In genomic region chr15:101151286-101151685, GRCh38 we compare ENCODE assay signal across 30 cellular contexts.
DNase-seq lines count a peak whose midpoint lies in the region; ATAC-seq, FAIRE-seq and TF ChIP-seq lines count a peak whose summit lies in the region.
"Had no signal": no experiment of that assay in that cellular context is flagged by ENCODE, and none has a peak within 500 bp of the region (broad histone marks: within the 10 kb centered on the region; RNA-seq: fewer than 3 reads in every experiment).

No MANE protein-coding gene starts in this region.

- peaks cover 2% of the 10 kb centered on the region for H3K27me3 Mint-ChIP-seq in T-helper 2 cell treated with Interferon-gamma antibody and Interleukin-4, amounts not matched to agents 5 μg/mL and 100 μg/mL, for 36 hours (ENCODE audit: low read depth)
- H3K27me3 Mint-ChIP-seq: activated CD4-positive, alpha-beta T cell treated with anti-CD3 and anti-CD28 coated beads, Interleukin-2, amount 10 ng/mL, durations not matched to agents 7 days and 5 days; activated naive CD4-positive, alpha-beta T cell treated with anti-CD3 and anti-CD28 coated beads, Interleukin-2, amount 50 U/mL, for 24 hours; CD4-positive, alpha-beta memory T cell had no signal

- TF ChIP-seq EP300 in GM12878 (IDR thresholded peaks at IDR 0.05; ENCODE audit: borderline replicate concordance in 1 of 2, control insufficient read depth in 1 of 2, low read depth in 2 of 2, low read length in 2 of 2) (no peak), sigmoid colon (IDR thresholded peaks at IDR 0.05) (no peak)

- H3K27me3 ChIP-seq in GM12878 (replicated peaks in 1 of 2; ENCODE audit: control insufficient read depth in 2 of 2, insufficient read depth in 2 of 2, low read length in 1 of 2) (no peaks in the 10 kb centered on the region), sigmoid colon (no peaks in the 10 kb centered on the region)
- H3K27me3 ChIP-seq: hepatocyte, right lobe of liver, upper lobe of right lung had no signal

- H3K9me3 Mint-ChIP-seq in T-helper 2 cell treated with Interferon-gamma antibody and Interleukin-4, amounts not matched to agents 5 μg/mL and 100 μg/mL, for 36 hours = no peaks in the 10 kb centered on the region
- H3K9me3 Mint-ChIP-seq: activated CD4-positive, alpha-beta T cell treated with anti-CD3 and anti-CD28 coated beads, Interleukin-2, amount 10 ng/mL, durations not matched to agents 7 days and 5 days; activated naive CD4-positive, alpha-beta T cell treated with anti-CD3 and anti-CD28 coated beads, Interleukin-2, amount 50 U/mL, for 24 hours; memory B cell; stimulated activated effector memory CD8-positive, alpha-beta T cell treated with anti-CD3 and anti-CD28 coated beads, Interleukin-12 subunit alpha, Interleukin-12 subunit beta, amount 100 ng/mL, for 72 hours had no signal

- H3K36me3 Mint-ChIP-seq in T-helper 2 cell treated with Interferon-gamma antibody and Interleukin-4, amounts not matched to agents 5 μg/mL and 100 μg/mL, for 36 hours (ENCODE audit: low read depth) = no peaks in the 10 kb centered on the region
- H3K36me3 Mint-ChIP-seq: activated naive CD4-positive, alpha-beta T cell treated with anti-CD3 and anti-CD28 coated beads, Interleukin-2, amount 50 U/mL, for 24 hours; CD4-positive, alpha-beta memory T cell; memory B cell; stimulated activated effector memory CD8-positive, alpha-beta T cell treated with anti-CD3 and anti-CD28 coated beads, Interleukin-12 subunit alpha, Interleukin-12 subunit beta, amount 100 ng/mL, for 72 hours had no signal

- DNase-seq in T-helper 2 cell treated with Interferon-gamma antibody and Interleukin-4, amounts not matched to agents 5 μg/mL and 100 μg/mL, for 36 hours (ENCODE audit: low spot score) = no peak
- DNase-seq in T-helper 2 cell (no peak), GM12878 (ENCODE audit: low read depth, low spot score) (no peak), sigmoid colon (peak; percentile 32), retina (no peak), substantia nigra (lab: John Stamatoyannopoulos, UW) (no peak)
- DNase-seq: 8988T; activated CD4-positive, alpha-beta T cell treated with anti-CD3 and anti-CD28 coated beads, Interleukin-2, amount 10 ng/mL, durations not matched to agents 7 days and 5 days; anterior cingulate cortex; CD4-positive, alpha-beta memory T cell; cortex of kidney; HCEC 1CT; Karpas-422; left colon; NCI-H2171; NCI-H510A treated with DMSO at 0.1 percent for 48 hours; NK-92 treated with Interleukin-12 subunit alpha and Interleukin-12 subunit beta, amount 100 ng/mL, for 24 hours; PC-9; right lobe of liver; SHP77; stimulated activated CD4-positive, alpha-beta T cell treated with anti-CD3 and anti-CD28 coated beads, Interleukin-4, amount 100 ng/mL, for 24 hours; T1000; upper lobe of right lung had no signal

- RAD21 ChIA-PET in GM12878 (lab: Charles Lee; ENCODE audit: unreplicated experiment) = interaction anchor here (1.0 kb wide), 1 partner anchor 37 kb away, joined by 3 read pairs; no protein-coding TSS in a partner anchor

- no peak for TF ChIP-seq POLR2A in GM12878 (IDR thresholded peaks at IDR 0.05; ENCODE audit: low read depth, low read length)
- TF ChIP-seq POLR2A in sigmoid colon (IDR thresholded peaks at IDR 0.05) = no peak

- H3K27ac ChIP-seq in GM12878 (ENCODE audit: control insufficient read depth, insufficient read depth) = no peak overlapping the region
- no peak overlapping the region for H3K27ac ChIP-seq in sigmoid colon
- no peak overlapping the region for H3K27ac ChIP-seq in substantia nigra (ENCODE audit: low read depth, low read length, poor library complexity, severe bottlenecking)
- H3K27ac ChIP-seq: hepatocyte, PC-9, right lobe of liver, upper lobe of right lung had no signal

- H3K4me1 ChIP-seq in GM12878 (ENCODE audit: control insufficient read depth, insufficient read depth, low read length) (peaks cover 28% of the 10 kb centered on the region), sigmoid colon (no peaks in the 10 kb centered on the region)
- H3K4me1 ChIP-seq: right lobe of liver, upper lobe of right lung had no signal

- H3K36me3 ChIP-seq in GM12878 (ENCODE audit: control insufficient read depth in 2 of 2, insufficient read depth in 2 of 2, low read length in 1 of 2) (no peaks in the 10 kb centered on the region), sigmoid colon (no peaks in the 10 kb centered on the region)
- H3K36me3 ChIP-seq: right lobe of liver, upper lobe of right lung had no signal

- TF ChIP-seq RAD21 in GM12878 (IDR thresholded peaks at IDR 0.05; ENCODE audit: insufficient read depth, low read depth, low read length) = no peak

- no peaks in the 10 kb centered on the region for H4K20me1 ChIP-seq in GM12878 (ENCODE audit: control insufficient read depth, insufficient read depth)

- BruUV-seq in GM12878 (replicated peaks; lab: Mats Ljungman, UMichigan) = no TSS peak

- H3K4me3 ChIP-seq in GM12878 (no peak overlapping the region), sigmoid colon (no peak overlapping the region)
- H3K4me3 ChIP-seq: hepatocyte, PC-9, right lobe of liver, upper lobe of right lung had no signal

- no peak overlapping the region for H3K9ac ChIP-seq in GM12878 (ENCODE audit: control insufficient read depth, insufficient read depth, low read length)

- H3K4me2 ChIP-seq in GM12878 (ENCODE audit: control insufficient read depth, insufficient read depth) = peak overlapping the region; percentile 35; the same call in 1 of the 2 replicates
- H3K4me2 ChIP-seq: hepatocyte, PC-9 had no signal

- CTCF ChIA-PET in GM12878 (lab: Yijun Ruan, JAX) = interaction anchor here (1.5 to 1.8 kb wide), 2 partner anchors 13 to 15 kb away, joined by 3 to 4 read pairs; no protein-coding TSS in a partner anchor

- H3K27ac Mint-ChIP-seq in T-helper 2 cell treated with Interferon-gamma antibody and Interleukin-4, amounts not matched to agents 5 μg/mL and 100 μg/mL, for 36 hours = no peak overlapping the region
- H3K27ac Mint-ChIP-seq: activated CD4-positive, alpha-beta T cell treated with anti-CD3 and anti-CD28 coated beads, Interleukin-2, amount 10 ng/mL, durations not matched to agents 7 days and 5 days; activated naive CD4-positive, alpha-beta T cell treated with anti-CD3 and anti-CD28 coated beads, Interleukin-2, amount 50 U/mL, for 24 hours; memory B cell; stimulated activated effector memory CD8-positive, alpha-beta T cell treated with anti-CD3 and anti-CD28 coated beads, Interleukin-12 subunit alpha, Interleukin-12 subunit beta, amount 100 ng/mL, for 72 hours had no signal

- H3K79me2 ChIP-seq in GM12878 (ENCODE audit: control insufficient read depth, insufficient read depth, low read length) = no peaks in the 10 kb centered on the region
- H3K79me2 ChIP-seq: hepatocyte had no signal

- POLR2A ChIA-PET in GM12878 (lab: Charles Lee) = no interaction called here

- no peak overlapping the region for H2AFZ ChIP-seq in GM12878 (ENCODE audit: control insufficient read depth, low read depth, low read length)
- H2AFZ ChIP-seq: hepatocyte, PC-9 had no signal

- no peak for TF ChIP-seq CTCF in GM12878 (IDR thresholded peaks at IDR 0.05 in 2 of 3, conservative IDR thresholded peaks at IDR 0.05 in 1 of 3; ENCODE audit: control insufficient read depth in 2 of 3, extremely low read depth in 1 of 3, insufficient read depth in 1 of 3, low read depth in 3 of 3, low read length in 3 of 3)
- TF ChIP-seq CTCF in sigmoid colon (IDR thresholded peaks at IDR 0.05) = no peak

- peak overlapping the region; percentile 5 for H3K4me3 Mint-ChIP-seq in T-helper 2 cell treated with Interferon-gamma antibody and Interleukin-4, amounts not matched to agents 5 μg/mL and 100 μg/mL, for 36 hours
- H3K4me3 Mint-ChIP-seq: activated CD4-positive, alpha-beta T cell treated with anti-CD3 and anti-CD28 coated beads, Interleukin-2, amount 10 ng/mL, durations not matched to agents 7 days and 5 days; activated naive CD4-positive, alpha-beta T cell treated with anti-CD3 and anti-CD28 coated beads, Interleukin-2, amount 50 U/mL, for 24 hours; CD4-positive, alpha-beta memory T cell; memory B cell; stimulated activated effector memory CD8-positive, alpha-beta T cell treated with anti-CD3 and anti-CD28 coated beads, Interleukin-12 subunit alpha, Interleukin-12 subunit beta, amount 100 ng/mL, for 72 hours had no signal

- SMC1A ChIA-PET in GM12878 (lab: Charles Lee; ENCODE audit: uncharacterized antibody, unreplicated experiment) = interaction anchor here (2.7 kb wide), 1 partner anchor 12 kb away, joined by 22 read pairs; no protein-coding TSS in a partner anchor

- peaks cover 21% of the 10 kb centered on the region for H3K4me1 Mint-ChIP-seq in T-helper 2 cell treated with Interferon-gamma antibody and Interleukin-4, amounts not matched to agents 5 μg/mL and 100 μg/mL, for 36 hours (ENCODE audit: low read depth)

- intact Hi-C loops in GM12878 (cut with micrococcal nuclease; ENCODE audit: unreplicated experiment) (no loop called here), sigmoid colon (cut with DNase I) (no loop called here)

- H3K9me3 ChIP-seq in GM12878 (replicated peaks; ENCODE audit: control insufficient read depth, insufficient read depth, low read length) (no peaks in the 10 kb centered on the region), sigmoid colon (no peaks in the 10 kb centered on the region)
- H3K9me3 ChIP-seq: right lobe of liver, upper lobe of right lung had no signal

- WGBS in GM12878 (ENCODE audit: insufficient coverage, insufficient replicate concordance, low lambda C conversion rate, missing lambda C conversion rate) = 6% methylated on average over 9 of the region's 9 CpGs
- WGBS in sigmoid colon, 2 donors = 40 to 63% methylated on average over 9 of the region's 9 CpGs

- in situ Hi-C loops in GM12878 (cut with MboI) = no loop called here

- ATAC-seq in HG03139 (IDR thresholded peaks at IDR 0.05; ENCODE audit: unreplicated experiment) (peak; percentile 48), GM12878 (peak; percentile 14; the same call in 1 of the 3 replicates), HG02973 (IDR thresholded peaks at IDR 0.05; ENCODE audit: unreplicated experiment) (no peak)
- ATAC-seq: left colon; right lobe of liver; stimulated activated effector memory CD8-positive, alpha-beta T cell treated with anti-CD3 and anti-CD28 coated beads, Interleukin-12 subunit alpha, Interleukin-12 subunit beta, amount 100 ng/mL, for 72 hours; upper lobe of right lung had no signal

- FAIRE-seq in GM12878 (lab: Jason Lieb, UNC) = peak; percentile 62
- FAIRE-seq: frontal cortex had no signal

TF ChIP-seq in GM12878, 131 proteins besides CTCF, POLR2A, EP300 and RAD21:
- peak; percentile 49 for TF ChIP-seq RUNX3 (IDR thresholded peaks at IDR 0.05; ENCODE audit: low read length)
- TF ChIP-seq NR2F1 (conservative IDR thresholded peaks at IDR 0.05) = no peak
TF ChIP-seq in GM12878: peak in this region for 1.
